ENCODE assay signal across 34 cellular contexts in the genomic region with DNA sequence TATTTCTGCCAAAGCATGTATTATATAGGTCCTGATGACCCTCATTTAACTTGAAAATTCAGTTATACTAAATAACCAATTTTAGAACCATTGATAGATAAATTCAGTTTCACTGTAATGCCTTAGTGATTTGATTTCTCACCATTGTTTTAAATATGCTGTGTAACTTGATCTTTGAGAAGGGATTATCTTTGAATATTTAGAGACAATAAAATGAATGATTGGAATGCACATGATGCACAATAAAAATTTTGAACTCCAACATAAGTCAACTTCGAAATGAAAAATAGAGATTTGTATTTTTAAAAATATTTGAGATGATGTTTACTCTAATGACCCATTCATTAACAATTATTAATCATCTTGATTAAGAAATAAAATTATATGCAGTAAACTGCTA.
"Had no signal": no experiment of that assay in that cellular context is flagged by ENCODE, and none has a peak within 500 bp of the region (broad histone marks: within the 10 kb centered on the region; RNA-seq: fewer than 3 reads in every experiment).

No MANE protein-coding gene starts in this region.

- H3K9ac ChIP-seq: KMS-11 had no signal

- H3K9me3 ChIP-seq: MG63 had no signal

- H3K27ac ChIP-seq: KMS-11 had no signal

- H3K4me3 ChIP-seq: MG63 had no signal

- H3K4me2 ChIP-seq: KMS-11 had no signal

- DNase-seq: Karpas-422, Kasumi-1, KG1, MG63, MM.1S, NCI-H1048, NCI-H1092, NCI-H1092 treated with DMSO at 0.1 percent for 48 hours, NCI-H1105, NCI-H1105 treated with DMSO at 0.1 percent for 48 hours, NCI-H1417, NCI-H1417 treated with DMSO at 0.1 percent for 48 hours, NCI-H1436, NCI-H1436 treated with DMSO at 0.1 percent for 48 hours, NCI-H146, NCI-H1694, NCI-H1694 treated with DMSO at 0.1 percent for 48 hours, NCI-H187, NCI-H187 treated with DMSO at 0.1 percent for 48 hours, NCI-H1930, NCI-H2029, NCI-H2029 treated with DMSO at 0.1 percent for 48 hours, NCI-H2081, NCI-H2081 treated with DMSO at 0.1 percent for 48 hours, NCI-H2107, NCI-H2171, NCI-H2171 treated with DMSO at 0.1 percent for 48 hours, NCI-H2227 treated with DMSO at 0.1 percent for 48 hours, NCI-H226, NCI-H345, NCI-H446, NCI-H446 treated with DMSO at 0.1 percent for 48 hours, NCI-H510A had no signal

- H3K36me3 ChIP-seq: MG63 had no signal

- H3K27me3 ChIP-seq: MG63 had no signal
